In genomic region chr9:22454021-22454420, GRCh38 we compare ENCODE assay signal across 30 cellular contexts. TPM values are rescaled to one million over a fixed set of nuclear protein-coding genes. Genes with fewer than 3 reads are reported as not detected.
DNase-seq lines count a peak whose midpoint lies in the region; ATAC-seq and TF ChIP-seq lines count a peak whose summit lies in the region.
"Had no signal": no experiment of that assay in that cellular context is flagged by ENCODE, and none has a peak within 500 bp of the region (broad histone marks: within the 10 kb centered on the region; RNA-seq: fewer than 3 reads in every experiment).

No MANE protein-coding gene starts in this region.

- H3K4me3 ChIP-seq in choroid plexus epithelial cell (ENCODE audit: low read depth, low read length) (no peak overlapping the region), left lung (no peak overlapping the region), PC-3 (ENCODE audit: low read length) (no peak overlapping the region)
- H3K4me3 ChIP-seq: cardiac muscle cell, colonic mucosa, MG63, skin epidermis, upper lobe of right lung had no signal

- peaks cover 3% of the 10 kb centered on the region for H3K4me1 Mint-ChIP-seq in nephron progenitor cell
- H3K4me1 Mint-ChIP-seq: activated CD4-positive, alpha-beta memory T cell treated with anti-CD3 and anti-CD28 coated beads, Interleukin-2, amount 10 ng/mL, durations not matched to agents 7 days and 5 days; activated naive CD4-positive, alpha-beta T cell treated with anti-CD3 and anti-CD28 coated beads, Interleukin-2, amount 50 U/mL, for 24 hours; stimulated activated memory B cell treated with anti-CD40 and anti-IgM and Interleukin-4, amounts not matched to agents 10 μg/mL and 1 μg/mL and 100 μg/mL, for 72 hours had no signal

- peaks cover 2% of the 10 kb centered on the region for H3K79me2 ChIP-seq in PC-3 (ENCODE audit: low read length)

- POLR2A ChIA-PET in PC-3 (lab: Charles Lee; ENCODE audit: unreplicated experiment), result no interaction called here

- CTCF ChIA-PET in PC-3 (lab: Charles Lee), result no interaction called here

- no peak overlapping the region for H3K9ac ChIP-seq in PC-3 (ENCODE audit: low read length)

- no peaks in the 10 kb centered on the region for H3K9me3 ChIP-seq in left lung
- no peaks in the 10 kb centered on the region for H3K9me3 ChIP-seq in PC-3 (ENCODE audit: low read length)
- H3K9me3 ChIP-seq: colonic mucosa, MG63, upper lobe of right lung had no signal

- H3K9me2 ChIP-seq in PC-3 (replicated peaks; ENCODE audit: low read length), result no peaks in the 10 kb centered on the region

- no peak overlapping the region for H3K4me3 Mint-ChIP-seq in nephron progenitor cell
- H3K4me3 Mint-ChIP-seq: activated CD4-positive, alpha-beta memory T cell treated with anti-CD3 and anti-CD28 coated beads, Interleukin-2, amount 10 ng/mL, durations not matched to agents 7 days and 5 days; activated naive CD4-positive, alpha-beta T cell treated with anti-CD3 and anti-CD28 coated beads, Interleukin-2, amount 50 U/mL, for 24 hours; natural killer cell treated with Interleukin-12 subunit alpha and Interleukin-12 subunit beta and Interleukin-15 and Interleukin-18, amount 100 ng/mL, for 72 hours; stimulated activated memory B cell treated with anti-CD40 and anti-IgM and Interleukin-4, amounts not matched to agents 10 μg/mL and 1 μg/mL and 100 μg/mL, for 72 hours had no signal

- H3K27ac Mint-ChIP-seq in nephron progenitor cell, result no peak overlapping the region
- H3K27ac Mint-ChIP-seq: activated CD4-positive, alpha-beta memory T cell treated with anti-CD3 and anti-CD28 coated beads, Interleukin-2, amount 10 ng/mL, durations not matched to agents 7 days and 5 days; activated naive CD4-positive, alpha-beta T cell treated with anti-CD3 and anti-CD28 coated beads, Interleukin-2, amount 50 U/mL, for 24 hours; natural killer cell treated with Interleukin-12 subunit alpha and Interleukin-12 subunit beta and Interleukin-15 and Interleukin-18, amount 100 ng/mL, for 72 hours; stimulated activated memory B cell treated with anti-CD40 and anti-IgM and Interleukin-4, amounts not matched to agents 10 μg/mL and 1 μg/mL and 100 μg/mL, for 72 hours had no signal

- no TSS peak for BruUV-seq in PC-3 (replicated peaks; lab: Mats Ljungman, UMichigan)

- H3K27ac ChIP-seq in left lung (no peak overlapping the region), PC-3 (ENCODE audit: low read length) (no peak overlapping the region)
- H3K27ac ChIP-seq: cardiac muscle cell, colonic mucosa, epithelial cell of prostate, skin epidermis, upper lobe of right lung had no signal

- H3K36me3 ChIP-seq in left lung (no peaks in the 10 kb centered on the region), PC-3 (ENCODE audit: low read depth, low read length) (no peaks in the 10 kb centered on the region)
- H3K36me3 ChIP-seq: cardiac muscle cell, colonic mucosa, MG63, upper lobe of right lung had no signal

- H3K27me3 ChIP-seq in left lung (peaks cover 0 to 18% of the 10 kb centered on the region in 2 donors), PC-3 (ENCODE audit: low read length) (no peaks in the 10 kb centered on the region)
- H3K27me3 ChIP-seq: cardiac muscle cell, colonic mucosa, MG63 had no signal

- intact Hi-C loops in left lung (cut with DNase I), result no loop called here
- intact Hi-C loops in PC-3 (cut with micrococcal nuclease), result no loop called here

- H3K36me3 Mint-ChIP-seq in nephron progenitor cell (ENCODE audit: low read depth), result no peaks in the 10 kb centered on the region
- H3K36me3 Mint-ChIP-seq: activated naive CD4-positive, alpha-beta T cell treated with anti-CD3 and anti-CD28 coated beads, Interleukin-2, amount 50 U/mL, for 24 hours; natural killer cell treated with Interleukin-12 subunit alpha and Interleukin-12 subunit beta and Interleukin-15 and Interleukin-18, amount 100 ng/mL, for 72 hours; stimulated activated memory B cell treated with anti-CD40 and anti-IgM and Interleukin-4, amounts not matched to agents 10 μg/mL and 1 μg/mL and 100 μg/mL, for 72 hours had no signal

- H4K20me1 ChIP-seq in PC-3 (ENCODE audit: low read length), result no peaks in the 10 kb centered on the region

- no peak overlapping the region for H3K4me2 ChIP-seq in PC-3 (ENCODE audit: low read length)

- H3K4me1 ChIP-seq in left lung (no peaks in the 10 kb centered on the region), PC-3 (ENCODE audit: insufficient read depth, low read length) (peaks cover 12% of the 10 kb centered on the region)
- H3K4me1 ChIP-seq: colonic mucosa, upper lobe of right lung had no signal

- DNase-seq in EL (peak; percentile 8), NCI-H226 (peak; percentile 9), choroid plexus epithelial cell (ENCODE audit: low read depth) (peak; percentile 53), left lung (no peak), nephron progenitor cell (no peak), PC-3 (no peak), amygdala (lab: John Stamatoyannopoulos, UW) (no peak), NCI-H187 (lab: John Stamatoyannopoulos, UW) (no peak)
- DNase-seq: activated CD4-positive, alpha-beta memory T cell treated with anti-CD3 and anti-CD28 coated beads, Interleukin-2, amount 10 ng/mL, durations not matched to agents 7 days and 5 days; activated CD4-positive, alpha-beta T cell treated with anti-CD3 and anti-CD28 coated beads for 1 hour; activated CD8-positive, alpha-beta memory T cell treated with anti-CD3 and anti-CD28 coated beads, Interleukin-2, amount 50 U/mL, for 48 hours; anterior cingulate cortex; Calu3; colonic mucosa; DMS79; effector CD4-positive, alpha-beta T cell; H7; islet precursor cell; MG63; NCI-H2029; NCI-H526 treated with DMSO at 0.1 percent for 48 hours; substantia nigra; upper lobe of right lung had no signal

- TF ChIP-seq CTCF in choroid plexus epithelial cell (conservative IDR thresholded peaks at IDR 0.05; ENCODE audit: low read depth, low read length) (no peak), left lung (IDR thresholded peaks at IDR 0.05) (no peak), nephron progenitor cell (IDR thresholded peaks at IDR 0.05) (no peak), PC-3 (conservative IDR thresholded peaks at IDR 0.05; ENCODE audit: low read depth, low read length) (no peak)

- ATAC-seq in left lung (peak; percentile 32), PC-3 (no peak)
- ATAC-seq: natural killer cell treated with Interleukin-12 subunit alpha and Interleukin-12 subunit beta and Interleukin-15 and Interleukin-18, amount 100 ng/mL, for 72 hours; Panc1; stimulated activated memory B cell treated with anti-CD40 and anti-IgM and Interleukin-4, amounts not matched to agents 10 μg/mL and 1 μg/mL and 100 μg/mL, for 72 hours; upper lobe of right lung had no signal

- no peaks in the 10 kb centered on the region for H3F3A ChIP-seq in PC-3 (ENCODE audit: low read length, unreplicated experiment)

- no peak overlapping the region for H2AFZ ChIP-seq in PC-3 (ENCODE audit: low read length)

- H3K27me3 Mint-ChIP-seq in nephron progenitor cell (ENCODE audit: low read depth, poor library complexity), result no peaks in the 10 kb centered on the region

- no peaks in the 10 kb centered on the region for H3K9me3 Mint-ChIP-seq in nephron progenitor cell
- H3K9me3 Mint-ChIP-seq: activated CD4-positive, alpha-beta memory T cell treated with anti-CD3 and anti-CD28 coated beads, Interleukin-2, amount 10 ng/mL, durations not matched to agents 7 days and 5 days; activated naive CD4-positive, alpha-beta T cell treated with anti-CD3 and anti-CD28 coated beads, Interleukin-2, amount 50 U/mL, for 24 hours; natural killer cell treated with Interleukin-12 subunit alpha and Interleukin-12 subunit beta and Interleukin-15 and Interleukin-18, amount 100 ng/mL, for 72 hours; stimulated activated memory B cell treated with anti-CD40 and anti-IgM and Interleukin-4, amounts not matched to agents 10 μg/mL and 1 μg/mL and 100 μg/mL, for 72 hours had no signal

RNA-seq across cellular contexts. Expression of gene DMRTA1, which starts 7.4 kb away (rescaled TPM):
- total RNA-seq in left lung, result 1 to 10 TPM; 1.9 to 3.2 TPM
- total RNA-seq in PC-3 (2014; rRNA removed), result 1.5 and 2.1 TPM in 2 replicates
- total RNA-seq: activated CD4-positive, alpha-beta memory T cell treated with anti-CD3 and anti-CD28 coated beads, Interleukin-2, amount 10 ng/mL, durations not matched to agents 7 days and 5 days; natural killer cell treated with Interleukin-12 subunit alpha and Interleukin-12 subunit beta and Interleukin-15 and Interleukin-18, amount 100 ng/mL, for 72 hours had no signal

Comparison
In these comparisons a context has a peak if more than half of its experiments do, and no peak if none do; other contexts are left out.
1. DNase-seq: peak in EL (single experiment), NCI-H226 (single experiment) and choroid plexus epithelial cell (single experiment); none in left lung (0 of 2), nephron progenitor cell (single experiment), PC-3 (single experiment), amygdala (0 of 56) and NCI-H187 (0 of 2).